Comparison of ENCODE assay signal across 17 cellular contexts in genomic region chr11:103803062-103803461, GRCh38.
A peak's percentile ranks its signal among the peaks of the same experiment; 100 is the strongest.
DNase-seq lines count a peak whose midpoint lies in the region; ATAC-seq and TF ChIP-seq lines count a peak whose summit lies in the region.
"Had no signal": no experiment of that assay in that cellular context is flagged by ENCODE, and none has a peak within 500 bp of the region (broad histone marks: within the 10 kb centered on the region; RNA-seq: fewer than 3 reads in every experiment).

No MANE protein-coding gene starts in this region.

- intact Hi-C loops in left cardiac atrium (cut with DNase I) (no loop called here), Right ventricle myocardium inferior (cut with DNase I) (no loop called here), left colon (cut with DNase I, micrococcal nuclease) (no loop called here)

- TF ChIP-seq CTCF in omental fat pad (IDR thresholded peaks at IDR 0.05): no peak

- ATAC-seq in left cardiac atrium (no peak), Right ventricle myocardium inferior (no peak), omental fat pad (ENCODE audit: low FRiP score) (no peak), left colon (no peak)
- ATAC-seq: heart right ventricle had no signal

- DNase-seq in left cardiac atrium (peak; percentile 24), Right ventricle myocardium inferior (ENCODE audit: missing footprints) (no peak), amniotic epithelial cell (ENCODE audit: low read depth) (peak; percentile 52), iris pigment epithelial cell (ENCODE audit: low read depth) (peak; percentile 82), omental fat pad (ENCODE audit: low spot score) (no peak), activated gamma-delta T cell (lab: John Stamatoyannopoulos, UW) (no peak), left colon (no peak)
- no peak for DNase-seq in stimulated activated naive CD4-positive, alpha-beta T cell treated with Interleukin-2 at 50 U/mL for 16 hours (lab: John Stamatoyannopoulos, UW)
- DNase-seq: activated B cell treated with CpG ODN at 0.5 μM for 24 hours; activated naive CD8-positive, alpha-beta T cell treated with anti-CD3 and anti-CD28 coated beads, Interleukin-2, amount 10 ng/mL, durations not matched to agents 7 days and 5 days; heart right ventricle; midbrain; NCI-H1092; NCI-H2107; NCI-H524; SHP77 treated with DMSO at 0.1 percent for 48 hours; testis had no signal

Comparison
In these comparisons a context has a peak if more than half of its experiments do, and no peak if none do; other contexts are left out.
1. DNase-seq: peak in left cardiac atrium (single experiment), amniotic epithelial cell (single experiment) and iris pigment epithelial cell (single experiment); none in Right ventricle myocardium inferior (single experiment), stimulated activated naive CD4-positive, alpha-beta T cell treated with Interleukin-2 at 50 U/mL for 16 hours (single experiment), omental fat pad (single experiment), activated gamma-delta T cell (single experiment) and left colon (0 of 2).